In the genomic region with DNA sequence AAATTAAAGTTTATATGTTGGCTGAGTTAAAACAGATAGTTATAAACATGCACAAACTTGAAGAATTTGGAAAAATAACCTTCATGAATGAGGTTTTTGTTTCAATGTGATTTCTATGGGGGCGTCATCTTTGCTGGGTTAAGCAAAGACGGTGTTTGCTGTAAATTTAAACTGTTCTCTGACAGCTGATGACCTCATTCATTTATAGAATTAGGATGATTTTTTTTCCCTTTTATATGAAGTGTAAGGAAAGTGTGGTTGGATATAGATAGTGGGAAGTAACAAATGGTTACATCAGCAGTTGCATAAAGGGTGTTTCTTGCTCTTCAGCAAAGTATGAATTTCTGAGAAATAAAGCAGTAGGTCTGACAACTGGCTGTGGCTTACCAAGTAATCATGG, we compare ENCODE assay signal across 22 cellular contexts.
"Had no signal": no experiment of that assay in that cellular context is flagged by ENCODE, and none has a peak within 500 bp of the region (broad histone marks: within the 10 kb centered on the region; RNA-seq: fewer than 3 reads in every experiment).

No MANE protein-coding gene starts in this region.

- H3K9me3 ChIP-seq: SJCRH30 had no signal

- H3K36me3 ChIP-seq: SJCRH30 had no signal

- H3K27ac ChIP-seq: KMS-11, SJCRH30 had no signal

- H3K27me3 ChIP-seq: SJCRH30 had no signal

- DNase-seq: IMR-90, Kasumi-1, MM.1S, NCI-H1092 treated with DMSO at 0.1 percent for 48 hours, NCI-H1436, NCI-H187, NCI-H2029, NCI-H2081 treated with DMSO at 0.1 percent for 48 hours, NCI-H2171, NCI-H226, NCI-H446, NCI-H510A, NCI-H524 treated with DMSO at 0.1 percent for 48 hours, NCI-H69, NCI-H774, PC-3, SHP77 treated with DMSO at 0.1 percent for 48 hours, SJCRH30 had no signal

- ATAC-seq: Panc1, PC-3, Right ventricle myocardium inferior, SK-N-SH treated with all-trans-retinoic acid at 6 μM for 48 hours had no signal

- H3K4me3 ChIP-seq: SJCRH30 had no signal
